Comparison of ENCODE assay signal across 8 cellular contexts in the genomic region with DNA sequence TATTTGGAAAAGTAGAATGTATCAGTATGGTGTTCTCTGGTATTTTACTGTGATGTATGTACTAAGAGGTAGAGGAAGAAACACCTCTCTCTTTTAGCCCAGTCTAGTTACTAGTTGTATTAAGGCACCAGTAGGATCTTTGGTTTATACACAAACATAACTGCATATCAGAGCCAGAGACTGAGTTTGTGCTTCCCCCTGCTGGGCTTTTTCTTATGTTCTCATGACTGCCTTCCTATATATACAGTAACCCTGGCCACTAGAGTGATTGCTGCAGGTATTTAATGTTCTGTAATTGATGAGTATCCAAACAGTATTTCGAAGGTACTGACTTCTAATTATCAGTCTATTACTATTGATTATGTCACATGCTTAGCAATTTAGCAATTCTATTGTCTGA.
DNase-seq lines count a peak whose midpoint lies in the region; ATAC-seq and TF ChIP-seq lines count a peak whose summit lies in the region.

No MANE protein-coding gene starts in this region.

- in situ Hi-C loops in Caki2 (cut with HindIII; ENCODE audit: low pct_unique_long_range_greater_than_20kb, low sequenced_read_pairs) = no loop called here

- H3K4me2 ChIP-seq in Karpas-422 (ENCODE audit: low read depth, low read length, poor library complexity, severe bottlenecking) = no peak overlapping the region
- no peak overlapping the region for H3K4me2 ChIP-seq in PC-3 (ENCODE audit: low read length)

- no peak for TF ChIP-seq POLR2A in lower leg skin (IDR thresholded peaks at IDR 0.05)

- H3K9ac ChIP-seq in Karpas-422 (ENCODE audit: low read length) (no peak overlapping the region), PC-3 (ENCODE audit: low read length) (no peak overlapping the region)

- H3K79me2 ChIP-seq in Karpas-422 (ENCODE audit: low read length) (no peaks in the 10 kb centered on the region), PC-3 (ENCODE audit: low read length) (no peaks in the 10 kb centered on the region)

- no TSS peak for BruUV-seq in PC-3 (replicated peaks; lab: Mats Ljungman, UMichigan)

- H3K4me3 ChIP-seq in Karpas-422 (ENCODE audit: low read length) (no peak overlapping the region), PC-3 (ENCODE audit: low read length) (no peak overlapping the region), lower leg skin (ENCODE audit: low read depth, poor library complexity, severe bottlenecking) (no peak overlapping the region), lower lobe of right lung (no peak overlapping the region)

- H3K36me3 ChIP-seq in Karpas-422 (ENCODE audit: insufficient read depth, low read length) (no peaks in the 10 kb centered on the region), PC-3 (ENCODE audit: low read depth, low read length) (no peaks in the 10 kb centered on the region), lower lobe of right lung (no peaks in the 10 kb centered on the region)

- intact Hi-C loops in PC-3 (cut with micrococcal nuclease) (loop anchor here (1.0 to 5.0 kb wide), 3 partner anchors 212 to 773 kb away; no protein-coding TSS in a partner anchor), lower leg skin (cut with DNase I; ENCODE audit: low total_unique reads) (no loop called here), lower lobe of right lung (cut with DNase I) (no loop called here)

- no peaks in the 10 kb centered on the region for H3F3A ChIP-seq in PC-3 (ENCODE audit: low read length, unreplicated experiment)

- H3K27ac ChIP-seq in Karpas-422 (ENCODE audit: low read length) (no peak overlapping the region), PC-3 (ENCODE audit: low read length) (no peak overlapping the region), lower lobe of right lung (no peak overlapping the region)

- DNase-seq in Caki2 (ENCODE audit: low read depth) (peak; percentile 27), Karpas-422 (peak; percentile 68), PC-3 (peak; percentile 63), iPS-NIHi11 (ENCODE audit: low spot score) (peak; percentile 44), AG08395 (ENCODE audit: low spot score) (no peak), lower leg skin (ENCODE audit: low spot score in 2 of 2) (no peak), lower lobe of right lung (no peak)
- DNase-seq in stimulated activated CD4-positive, alpha-beta T cell treated with anti-CD3 and anti-CD28 coated beads, Interleukin-2, amount 100 ng/mL, for 24 hours = no peak

- CTCF ChIA-PET in PC-3 (lab: Charles Lee) = interaction anchor here (0.7 kb wide), 1 partner anchor 207 kb away, joined by 3 read pairs; no protein-coding TSS in a partner anchor

- H3K9me3 ChIP-seq in Karpas-422 (ENCODE audit: low read length) (no peaks in the 10 kb centered on the region), PC-3 (ENCODE audit: low read length) (no peaks in the 10 kb centered on the region), lower lobe of right lung (no peaks in the 10 kb centered on the region)

- TF ChIP-seq CTCF in PC-3 (conservative IDR thresholded peaks at IDR 0.05; ENCODE audit: low read depth, low read length) = peak; percentile 62
- TF ChIP-seq CTCF in lower leg skin (IDR thresholded peaks at IDR 0.05) = no peak
- no peak for TF ChIP-seq CTCF in lower lobe of right lung (IDR thresholded peaks at IDR 0.05)

- POLR2A ChIA-PET in PC-3 (lab: Charles Lee; ENCODE audit: unreplicated experiment) = no interaction called here

- no peaks in the 10 kb centered on the region for H3K27me3 ChIP-seq in Karpas-422 (ENCODE audit: low read length)
- no peaks in the 10 kb centered on the region for H3K27me3 ChIP-seq in PC-3 (ENCODE audit: low read length)
- H3K27me3 ChIP-seq in lower lobe of right lung (ENCODE audit: low read depth) = no peaks in the 10 kb centered on the region

- no peak overlapping the region for H2AFZ ChIP-seq in Karpas-422 (ENCODE audit: low read length)
- no peak overlapping the region for H2AFZ ChIP-seq in PC-3 (ENCODE audit: low read length)

- H3K9me2 ChIP-seq in Karpas-422 (replicated peaks; ENCODE audit: insufficient read depth, low read length) (no peaks in the 10 kb centered on the region), PC-3 (replicated peaks; ENCODE audit: low read length) (no peaks in the 10 kb centered on the region)

- ATAC-seq in PC-3 (peak; percentile 99), lower lobe of right lung (no peak)

- no peaks in the 10 kb centered on the region for H3K4me1 ChIP-seq in Karpas-422 (ENCODE audit: low read length)
- no peaks in the 10 kb centered on the region for H3K4me1 ChIP-seq in PC-3 (ENCODE audit: insufficient read depth, low read length)
- no peaks in the 10 kb centered on the region for H3K4me1 ChIP-seq in lower lobe of right lung

- H4K20me1 ChIP-seq in Karpas-422 (ENCODE audit: insufficient read depth, low read depth, low read length) = no peaks in the 10 kb centered on the region
- no peaks in the 10 kb centered on the region for H4K20me1 ChIP-seq in PC-3 (ENCODE audit: low read length)

- 33 to 57% methylated on average over 1 of the region's 1 CpG for WGBS in lower leg skin, 2 donors

Comparison
In these comparisons a context has a peak if more than half of its experiments do, and no peak if none do; other contexts are left out.
1. DNase-seq: peak in Caki2 (single experiment), Karpas-422 (single experiment), PC-3 (single experiment) and iPS-NIHi11 (single experiment); none in AG08395 (single experiment), lower leg skin (0 of 2), stimulated activated CD4-positive, alpha-beta T cell treated with anti-CD3 and anti-CD28 coated beads, Interleukin-2, amount 100 ng/mL, for 24 hours (0 of 2) and lower lobe of right lung (single experiment).